8 cellular contexts compared by ENCODE assay signal in genomic region chrX:41559662-41560061, GRCh38.
DNase-seq lines count a peak whose midpoint lies in the region; ATAC-seq and TF ChIP-seq lines count a peak whose summit lies in the region.

No MANE protein-coding gene starts in this region.

- H3K27ac Mint-ChIP-seq in brain, result peak overlapping the region; percentile 19 to 98 (median 79)
- H3K27ac Mint-ChIP-seq in naive thymus-derived CD8-positive, alpha-beta T cell, result peak overlapping the region in 7 of 10 donors; percentile 61 to 85 (median 79)

- TF ChIP-seq CTCF in AG09309 (IDR thresholded peaks at IDR 0.05; ENCODE audit: control insufficient read depth, insufficient read depth, low read depth, low read length, missing control alignments) (no peak), brain (conservative IDR thresholded peaks at IDR 0.05) (no peak), GM10266 (IDR thresholded peaks at IDR 0.05; ENCODE audit: control insufficient read depth, insufficient read depth, low read depth, missing control alignments) (no peak)

- DNase-seq in AG09309 (ENCODE audit: low read depth), result peak; percentile 44
- peak in 4 of 10 donors; percentile 4 to 31 (median 24) for DNase-seq in naive thymus-derived CD8-positive, alpha-beta T cell
- no peak for DNase-seq in GM10266 (ENCODE audit: extremely low spot score)
- DNase-seq in SIG-M5 (lab: John Stamatoyannopoulos, UW), result no peak

- ATAC-seq in naive thymus-derived CD8-positive, alpha-beta T cell, result peak; percentile 60 to 65
- ATAC-seq in GM21576 (IDR thresholded peaks at IDR 0.05; ENCODE audit: unreplicated experiment) (no peak), HG03342 (IDR thresholded peaks at IDR 0.05; ENCODE audit: unreplicated experiment) (no peak)

- no peaks in the 10 kb centered on the region for H3K36me3 ChIP-seq in KOPT-K1 (ENCODE audit: insufficient read depth, low read length)

- H3K27me3 Mint-ChIP-seq in brain, result no peaks in the 10 kb centered on the region
- no peaks in the 10 kb centered on the region for H3K27me3 Mint-ChIP-seq in naive thymus-derived CD8-positive, alpha-beta T cell

- H3K9me3 Mint-ChIP-seq in brain, result peaks cover 0 to 2% (median under 1%) of the 10 kb centered on the region in 5 experiments
- no peaks in the 10 kb centered on the region for H3K9me3 Mint-ChIP-seq in naive thymus-derived CD8-positive, alpha-beta T cell

- peaks cover 27% of the 10 kb centered on the region for H3K4me1 Mint-ChIP-seq in brain
- peaks cover 12 to 57% (median 27%) of the 10 kb centered on the region in 4 donors for H3K4me1 Mint-ChIP-seq in naive thymus-derived CD8-positive, alpha-beta T cell

- H3K4me3 Mint-ChIP-seq in brain, result peak overlapping the region in 1 of 5 experiments; percentile 70
- peak overlapping the region; percentile 15 to 62 (median 44) for H3K4me3 Mint-ChIP-seq in naive thymus-derived CD8-positive, alpha-beta T cell

- H3K9me3 ChIP-seq in KOPT-K1 (ENCODE audit: insufficient read depth, low read length, poor library complexity, severe bottlenecking), result no peaks in the 10 kb centered on the region

- no peak overlapping the region for H3K4me3 ChIP-seq in AG09309 (ENCODE audit: control insufficient read depth, low read depth, low read length)

- POLR2A ChIA-PET in naive thymus-derived CD8-positive, alpha-beta T cell (lab: Charles Lee), result no interaction called here

- peaks cover 24% of the 10 kb centered on the region for H3K36me3 Mint-ChIP-seq in brain
- peaks cover 0 to 17% (median 0%) of the 10 kb centered on the region in 3 donors for H3K36me3 Mint-ChIP-seq in naive thymus-derived CD8-positive, alpha-beta T cell

- H3K27ac ChIP-seq in KOPT-K1 (ENCODE audit: low read depth, low read length, poor library complexity, severe bottlenecking), result peak overlapping the region; percentile 80

Comparison
In these comparisons a context has a peak if more than half of its experiments do, and no peak if none do; other contexts are left out.
1. ATAC-seq: peak in naive thymus-derived CD8-positive, alpha-beta T cell (2 of 2); none in GM21576 (single experiment) and HG03342 (single experiment).